ENCODE assay signal across 1 cellular context in genomic region chr1:17409391-17409811, GRCh38.
TF ChIP-seq lines count a peak whose summit lies in the region.

No MANE protein-coding gene starts in this region.

TF ChIP-seq in K562, 482 proteins besides CTCF, POLR2A, EP300 and RAD21 (continued from another document):
- TF ChIP-seq ZBTB33 (CRISPR knock-in tag; IDR thresholded peaks at IDR 0.05) (peak; percentile 32; the same call in 1 of the 2 replicates), MYNN (IDR thresholded peaks at IDR 0.05) (0 out of 2 replicates have a peak, but pooled peaks have one; percentile 15), MYNN (CRISPR knock-in tag; IDR thresholded peaks at IDR 0.05) (no peak), POLR2G (IDR thresholded peaks at IDR 0.05; ENCODE audit: low read depth, low read length) (peak; percentile 69)
